In genomic region chr12:112061127-112061526, GRCh38 we compare ENCODE assay signal across 14 cellular contexts. TPM values are rescaled to one million over a fixed set of nuclear protein-coding genes. Genes with fewer than 3 reads are reported as not detected.
A peak's percentile ranks its signal among the peaks of the same experiment; 100 is the strongest.
DNase-seq lines count a peak whose midpoint lies in the region; ATAC-seq and TF ChIP-seq lines count a peak whose summit lies in the region.
"Had no signal": no experiment of that assay in that cellular context is flagged by ENCODE, and none has a peak within 500 bp of the region (broad histone marks: within the 10 kb centered on the region; RNA-seq: fewer than 3 reads in every experiment).

No MANE protein-coding gene starts in this region.

- no peak for TF ChIP-seq CTCF in CD8-positive, alpha-beta T cell (IDR thresholded peaks at IDR 0.05)
- TF ChIP-seq CTCF in neural progenitor cell (IDR thresholded peaks at IDR 0.05): no peak

- H3K27me3 ChIP-seq in CD8-positive, alpha-beta T cell (ENCODE audit: insufficient read depth, low read length): no peaks in the 10 kb centered on the region
- H3K27me3 ChIP-seq in right cardiac atrium (ENCODE audit: control insufficient read depth, insufficient read depth) (no peaks in the 10 kb centered on the region), neural progenitor cell (no peaks in the 10 kb centered on the region)

- H3K9me3 ChIP-seq in CD8-positive, alpha-beta T cell (ENCODE audit: low read length): no peaks in the 10 kb centered on the region
- H3K9me3 ChIP-seq in right cardiac atrium (ENCODE audit: control insufficient read depth, low read length) (no peaks in the 10 kb centered on the region), neural progenitor cell (ENCODE audit: low read depth) (no peaks in the 10 kb centered on the region)
- H3K9me3 ChIP-seq: Caco-2 had no signal

- H3K36me3 Mint-ChIP-seq in activated CD8-positive, alpha-beta memory T cell treated with anti-CD3 and anti-CD28 coated beads, Interleukin-2, amount 10 ng/mL, durations not matched to agents 7 days and 5 days: peaks cover 32% of the 10 kb centered on the region
- H3K36me3 Mint-ChIP-seq in CD8-positive, alpha-beta T cell: peaks cover 70% of the 10 kb centered on the region
- H3K36me3 Mint-ChIP-seq in T-cell (peaks cover 50% of the 10 kb centered on the region), neural progenitor cell (peaks cover 15% of the 10 kb centered on the region)

- ATAC-seq in activated CD8-positive, alpha-beta memory T cell treated with anti-CD3 and anti-CD28 coated beads, Interleukin-2, amount 10 ng/mL, durations not matched to agents 7 days and 5 days: no peak
- ATAC-seq in CD8-positive, alpha-beta T cell: no peak
- ATAC-seq in T-cell (replicated peaks in 1 of 4) (no peak), right cardiac atrium (no peak)

- intact Hi-C loops in CD8-positive, alpha-beta T cell (cut with DNase I, micrococcal nuclease): no loop called here
- intact Hi-C loops in right cardiac atrium (cut with DNase I): no loop called here

- no peaks in the 10 kb centered on the region for H3K9me3 Mint-ChIP-seq in activated CD8-positive, alpha-beta memory T cell treated with anti-CD3 and anti-CD28 coated beads, Interleukin-2, amount 10 ng/mL, durations not matched to agents 7 days and 5 days (ENCODE audit: low read depth)
- H3K9me3 Mint-ChIP-seq in CD8-positive, alpha-beta T cell: no peaks in the 10 kb centered on the region
- H3K9me3 Mint-ChIP-seq in T-cell (no peaks in the 10 kb centered on the region), neural progenitor cell (no peaks in the 10 kb centered on the region)
- H3K9me3 Mint-ChIP-seq: CD14-positive monocyte; CD8-positive, alpha-beta memory T cell; HFFc6 had no signal

- H3K27ac Mint-ChIP-seq in activated CD8-positive, alpha-beta memory T cell treated with anti-CD3 and anti-CD28 coated beads, Interleukin-2, amount 10 ng/mL, durations not matched to agents 7 days and 5 days: peak overlapping the region; percentile 56
- H3K27ac Mint-ChIP-seq in CD8-positive, alpha-beta T cell: peak overlapping the region; percentile 7
- H3K27ac Mint-ChIP-seq in T-cell: peak overlapping the region; percentile 25 to 31
- no peak overlapping the region for H3K27ac Mint-ChIP-seq in neural progenitor cell
- H3K27ac Mint-ChIP-seq: HFFc6 had no signal

- H3K4me3 ChIP-seq in CD8-positive, alpha-beta T cell (ENCODE audit: low read depth, low read length): no peak overlapping the region
- H3K4me3 ChIP-seq in right cardiac atrium (ENCODE audit: low read length) (no peak overlapping the region), neural progenitor cell (no peak overlapping the region)

- no peak overlapping the region for H3K27ac ChIP-seq in CD8-positive, alpha-beta T cell (ENCODE audit: low read depth, low read length)
- H3K27ac ChIP-seq in right cardiac atrium (ENCODE audit: low read length) (no peak overlapping the region), neural progenitor cell (no peak overlapping the region)

- no peaks in the 10 kb centered on the region for H3K79me2 ChIP-seq in neural progenitor cell (ENCODE audit: low read depth)

- no peaks in the 10 kb centered on the region for H3K27me3 Mint-ChIP-seq in activated CD8-positive, alpha-beta memory T cell treated with anti-CD3 and anti-CD28 coated beads, Interleukin-2, amount 10 ng/mL, durations not matched to agents 7 days and 5 days
- H3K27me3 Mint-ChIP-seq in CD8-positive, alpha-beta T cell (ENCODE audit: low read depth): no peaks in the 10 kb centered on the region
- H3K27me3 Mint-ChIP-seq in T-cell (no peaks in the 10 kb centered on the region), neural progenitor cell (ENCODE audit: insufficient read depth, low read depth) (no peaks in the 10 kb centered on the region)
- H3K27me3 Mint-ChIP-seq: CD8-positive, alpha-beta memory T cell had no signal

- POLR2A ChIA-PET in CD8-positive, alpha-beta T cell (lab: Charles Lee): interaction anchor here (0.7 kb wide), 1 partner anchor 251 kb away, joined by 3 read pairs; no protein-coding TSS in a partner anchor
- POLR2A ChIA-PET in T-cell (lab: Charles Lee): interaction anchor here in 1 of 2 donors (1.2 kb wide), 1 partner anchor 9 kb away, joined by 3 read pairs; no protein-coding TSS in a partner anchor

- no peaks in the 10 kb centered on the region for H4K20me1 ChIP-seq in neural progenitor cell (ENCODE audit: low read depth)

- no peak overlapping the region for H3K9ac ChIP-seq in neural progenitor cell

- no peaks in the 10 kb centered on the region for H3F3A ChIP-seq in neural progenitor cell (ENCODE audit: low read depth)

- no peak for DNase-seq in activated CD8-positive, alpha-beta memory T cell treated with anti-CD3 and anti-CD28 coated beads, Interleukin-2, amount 10 ng/mL, durations not matched to agents 7 days and 5 days
- no peak for DNase-seq in activated CD8-positive, alpha-beta memory T cell treated with anti-CD3 and anti-CD28 coated beads for 24 hours
- DNase-seq in CD8-positive, alpha-beta T cell: no peak
- DNase-seq in T-cell: no peak
- DNase-seq in left kidney (ENCODE audit: low read depth, low spot score): peak; percentile 9
- no peak for DNase-seq in right cardiac atrium
- no peak for DNase-seq in neural progenitor cell (ENCODE audit: low spot score)
- DNase-seq: Caco-2; CD8-positive, alpha-beta memory T cell; DMS53; GF-D8; HCEC 1CT; HFFc6 had no signal

- 95% methylated on average over 2 of the region's 2 CpGs for WGBS in right cardiac atrium

- peaks cover 16% of the 10 kb centered on the region for H3K36me3 ChIP-seq in CD8-positive, alpha-beta T cell (ENCODE audit: insufficient read depth, low read length)
- H3K36me3 ChIP-seq in neural progenitor cell: peaks cover 11% of the 10 kb centered on the region

- no peak overlapping the region for H3K4me3 Mint-ChIP-seq in activated CD8-positive, alpha-beta memory T cell treated with anti-CD3 and anti-CD28 coated beads, Interleukin-2, amount 10 ng/mL, durations not matched to agents 7 days and 5 days
- H3K4me3 Mint-ChIP-seq in CD8-positive, alpha-beta T cell: no peak overlapping the region
- no peak overlapping the region for H3K4me3 Mint-ChIP-seq in T-cell
- no peak overlapping the region for H3K4me3 Mint-ChIP-seq in neural progenitor cell
- H3K4me3 Mint-ChIP-seq: CD14-positive monocyte; CD8-positive, alpha-beta memory T cell; HFFc6 had no signal

- H3K4me1 ChIP-seq in CD8-positive, alpha-beta T cell (ENCODE audit: insufficient read depth, low read length): no peaks in the 10 kb centered on the region
- no peaks in the 10 kb centered on the region for H3K4me1 ChIP-seq in right cardiac atrium (ENCODE audit: control insufficient read depth, insufficient read depth, low read length)
- H3K4me1 ChIP-seq in neural progenitor cell: no peaks in the 10 kb centered on the region
- H3K4me1 ChIP-seq: Caco-2 had no signal

- CTCF ChIA-PET in activated CD8-positive, alpha-beta memory T cell treated with anti-CD3 and anti-CD28 coated beads, Interleukin-2, amount 10 ng/mL, durations not matched to agents 7 days and 5 days (lab: Charles Lee): interaction anchor here (1.1 to 1.5 kb wide), 2 partner anchors 9 to 11 kb away, joined by 3 read pairs; no protein-coding TSS in a partner anchor
- CTCF ChIA-PET in CD8-positive, alpha-beta T cell (lab: Charles Lee): interaction anchor here (1.2 kb wide), 1 partner anchor 14 kb away, joined by 4 read pairs; no protein-coding TSS in a partner anchor
- CTCF ChIA-PET in T-cell (lab: Charles Lee): no interaction called here

- peaks cover 2% of the 10 kb centered on the region for H3K4me1 Mint-ChIP-seq in activated CD8-positive, alpha-beta memory T cell treated with anti-CD3 and anti-CD28 coated beads, Interleukin-2, amount 10 ng/mL, durations not matched to agents 7 days and 5 days
- no peaks in the 10 kb centered on the region for H3K4me1 Mint-ChIP-seq in CD8-positive, alpha-beta T cell (ENCODE audit: low read depth)
- H3K4me1 Mint-ChIP-seq in T-cell (no peaks in the 10 kb centered on the region), neural progenitor cell (no peaks in the 10 kb centered on the region)
- H3K4me1 Mint-ChIP-seq: CD8-positive, alpha-beta memory T cell had no signal

- no peak overlapping the region for H3K4me2 ChIP-seq in neural progenitor cell

- H2AFZ ChIP-seq in neural progenitor cell (replicated peaks): no peak overlapping the region

RNA-seq across cellular contexts. Expression of gene NAA25, which starts 47.5 kb away (rescaled TPM):
- 10 to 100 TPM; 30.2 to 32.1 TPM for total RNA-seq in activated CD8-positive, alpha-beta memory T cell treated with anti-CD3 and anti-CD28 coated beads, Interleukin-2, amount 10 ng/mL, durations not matched to agents 7 days and 5 days
- 10 to 100 TPM; 35.1 to 35.3 TPM for total RNA-seq in CD8-positive, alpha-beta T cell
- 10 to 100 TPM; 25.0 to 41.6 (median 31.0) TPM for total RNA-seq in T-cell
- total RNA-seq in right cardiac atrium: 10 to 100 TPM; 15.3 to 21.7 (median 18.0) TPM
- 4.6 TPM for polyA plus RNA-seq in right cardiac atrium
- 30.8 and 40.7 TPM in 2 replicates for total RNA-seq in neural progenitor cell (ENCODE audit: low replicate concordance)

RNA-seq across cellular contexts. Expression of gene ERP29, which starts 47.9 kb away (rescaled TPM):
- total RNA-seq in activated CD8-positive, alpha-beta memory T cell treated with anti-CD3 and anti-CD28 coated beads, Interleukin-2, amount 10 ng/mL, durations not matched to agents 7 days and 5 days: 100 to 1,000 TPM; 119 to 150 TPM
- 100 to 1,000 TPM; 102 to 111 TPM for total RNA-seq in CD8-positive, alpha-beta T cell
- total RNA-seq in T-cell (100 to 1,000 TPM; 114 to 175 (median 158) TPM), right cardiac atrium (10 to 100 TPM; 39.0 to 58.3 (median 55.5) TPM), neural progenitor cell (ENCODE audit: low replicate concordance) (95.0 and 118 TPM in 2 replicates)
- 44.8 TPM for polyA plus RNA-seq in right cardiac atrium

RNA-seq across cellular contexts. Expression of gene TMEM116, which starts 48.2 kb away (rescaled TPM):
- 10 to 100 TPM; 14.6 to 22.2 TPM for total RNA-seq in activated CD8-positive, alpha-beta memory T cell treated with anti-CD3 and anti-CD28 coated beads, Interleukin-2, amount 10 ng/mL, durations not matched to agents 7 days and 5 days
- total RNA-seq in CD8-positive, alpha-beta T cell: 10 to 100 TPM in 1 of 2 experiments, 1 to 10 TPM in 1; 9.4 to 11.2 TPM
- total RNA-seq in T-cell (10 to 100 TPM; 16.0 to 27.2 (median 25.8) TPM), right cardiac atrium (10 to 100 TPM; 12.2 to 24.1 (median 17.6) TPM), neural progenitor cell (ENCODE audit: low replicate concordance) (24.5 and 28.4 TPM in 2 replicates)
- 9.3 TPM for polyA plus RNA-seq in right cardiac atrium

Comparison
In these comparisons a context has a peak if more than half of its experiments do, and no peak if none do; other contexts are left out.
1. CTCF ChIA-PET loops: an anchor here in activated CD8-positive, alpha-beta memory T cell treated with anti-CD3 and anti-CD28 coated beads, Interleukin-2, amount 10 ng/mL, durations not matched to agents 7 days and 5 days (1.1 to 1.5 kb wide) and CD8-positive, alpha-beta T cell (1.2 kb wide); none called in T-cell.